In genomic region chr9:93119953-93120845, GRCh38 we compare ENCODE assay signal across 8 cellular contexts. TPM values are rescaled to one million over a fixed set of nuclear protein-coding genes. Genes with fewer than 3 reads are reported as not detected.
DNase-seq lines count a peak whose midpoint lies in the region; ATAC-seq, FAIRE-seq and TF ChIP-seq lines count a peak whose summit lies in the region.

No MANE protein-coding gene starts in this region.

- H3K4me1 ChIP-seq in kidney (ENCODE audit: control insufficient read depth in 1 of 2, insufficient read depth in 1 of 2, low read depth in 1 of 2, low read length in 2 of 2) (peaks cover 10 to 18% of the 10 kb centered on the region in 2 donors), spleen (peaks cover 15 to 97% (median 53%) of the 10 kb centered on the region in 6 donors)

- 26 to 41% (median 33%) methylated on average over 17 to 23 of the region's 23 CpGs for WGBS in spleen, 5 donors

- peaks cover 56% of the 10 kb centered on the region for H3K36me3 Mint-ChIP-seq in MCF 10A (ENCODE audit: insufficient read depth, unreplicated experiment)

- peak overlapping the region; percentile 45 for H3K4me3 Mint-ChIP-seq in MCF 10A (ENCODE audit: unreplicated experiment)

- no peak overlapping the region for H3K4me3 ChIP-seq in kidney (ENCODE audit: low read length in 2 of 2)
- peak overlapping the region in 1 of 8 donors; percentile 55 for H3K4me3 ChIP-seq in spleen

- CTCF ChIA-PET in RWPE1 (lab: Yijun Ruan, JAX), result interaction anchor here (0.6 to 2.7 kb wide), 12 partner anchors 9 to 577 kb away, joined by 3 to 18 read pairs (median 4); partner anchors contain the start of gene NINJ1
- CTCF ChIA-PET in MCF 10A (lab: Yijun Ruan, JAX), result interaction anchor here (0.7 to 3.7 kb wide), 8 partner anchors 12 to 183 kb away, joined by 3 to 26 read pairs (median 4); no protein-coding TSS in a partner anchor

- H3K4me1 Mint-ChIP-seq in MCF 10A (ENCODE audit: insufficient read depth, unreplicated experiment), result peaks cover 22% of the 10 kb centered on the region

- H3K9ac ChIP-seq in kidney (ENCODE audit: low read length in 2 of 2), result no peak overlapping the region

- intact Hi-C loops in MCF 10A (cut with micrococcal nuclease) (loop anchor here (1.0 kb wide), 1 partner anchor 12 kb away; no protein-coding TSS in a partner anchor), kidney (cut with DNase I) (no loop called here), spleen (cut with DNase I; ENCODE audit: low total_unique reads) (no loop called here)

- H3K27ac ChIP-seq in RWPE1 (peak overlapping the region; percentile 87), kidney (ENCODE audit: low read depth in 2 of 2, low read length in 2 of 2) (peak overlapping the region; percentile 56 to 71), spleen (peak overlapping the region; percentile 50 to 96 (median 88))

- TSS peak; percentile 93 for BruUV-seq in MCF 10A (replicated peaks; lab: Mats Ljungman, UMichigan)

- H3K27me3 ChIP-seq in spleen (replicated peaks in 1 of 7), result no peaks in the 10 kb centered on the region

- H3K9me3 ChIP-seq in kidney (ENCODE audit: control insufficient read depth in 1 of 2, low read length in 2 of 2), result no peaks in the 10 kb centered on the region
- no peaks in the 10 kb centered on the region for H3K9me3 ChIP-seq in spleen

- POLR2A ChIA-PET in RWPE1 (lab: Yijun Ruan, JAX; ENCODE audit: low non-redundant PET), result interaction anchor here (0.6 to 1.5 kb wide), 4 partner anchors 14 to 105 kb away, joined by 3 to 4 read pairs (median 3); partner anchors contain the start of gene NINJ1
- POLR2A ChIA-PET in MCF 10A (lab: Yijun Ruan, JAX), result interaction anchor here (0.6 to 3.7 kb wide), 19 partner anchors 9 to 446 kb away, joined by 3 to 49 read pairs (median 4); partner anchors contain the start of genes CARD19, FAM120AOS and NINJ1

- TF ChIP-seq CTCF in RWPE1 (conservative IDR thresholded peaks at IDR 0.05; ENCODE audit: low read depth) (no peak; the same call in 1 of the 2 replicates), MCF 10A (IDR thresholded peaks at IDR 0.05; ENCODE audit: unreplicated experiment) (peak; percentile 29), kidney (IDR thresholded peaks at IDR 0.05; ENCODE audit: borderline replicate concordance, extremely low read depth, insufficient read depth) (peak; percentile 26), spleen (IDR thresholded peaks at IDR 0.05 in 8 of 11, conservative IDR thresholded peaks at IDR 0.05 in 3 of 11) (peak; percentile 43 to 78 (median 70))

- DNase-seq in CD1c-positive myeloid dendritic cell (ENCODE audit: extremely low spot score), result peak; percentile 97
- DNase-seq in RWPE1 (ENCODE audit: low spot score), result peak; percentile 98
- DNase-seq in MCF 10A (ENCODE audit: unreplicated experiment), result peak; percentile 99
- peak; percentile 97 for DNase-seq in kidney
- peak; percentile 98 for DNase-seq in spleen
- DNase-seq in NCI-H2171 treated with DMSO at 0.1 percent for 48 hours (lab: John Stamatoyannopoulos, UW), result no peak

- peak overlapping the region; percentile 94 for H3K27ac Mint-ChIP-seq in MCF 10A (ENCODE audit: low read depth, unreplicated experiment)

- FAIRE-seq in kidney (lab: Jason Lieb, UNC), result no peak

- ATAC-seq in GM19025 (IDR thresholded peaks at IDR 0.05; ENCODE audit: low read depth, unreplicated experiment), result peak; percentile 93
- ATAC-seq in HG03135 (IDR thresholded peaks at IDR 0.05; ENCODE audit: unreplicated experiment), result peak; percentile 95

- no peaks in the 10 kb centered on the region for H3K9me3 Mint-ChIP-seq in MCF 10A (ENCODE audit: unreplicated experiment)

- peaks cover 14 to 28% of the 10 kb centered on the region in 2 donors for H3K36me3 ChIP-seq in kidney (ENCODE audit: control insufficient read depth in 1 of 2, insufficient read depth in 2 of 2, low read length in 2 of 2)
- H3K36me3 ChIP-seq in spleen, result peaks cover 0 to 50% (median 27%) of the 10 kb centered on the region in 6 donors

- H3K27me3 Mint-ChIP-seq in MCF 10A (ENCODE audit: insufficient read depth, unreplicated experiment), result no peaks in the 10 kb centered on the region

- peak in 1 of 3 donors; percentile 4 for TF ChIP-seq POLR2A in spleen (IDR thresholded peaks at IDR 0.05)

RNA-seq across cellular contexts. Expression of gene NINJ1, which starts 13.9 kb away (rescaled TPM):
- total RNA-seq in MCF 10A (2022) (51.0 and 64.7 TPM in 2 replicates), kidney (56.3 TPM), spleen (100 to 1,000 TPM in 6 of 7 donors, 10 to 100 TPM in 1; 75.0 to 142 (median 113) TPM)
- polyA plus RNA-seq in kidney (ENCODE audit: insufficient read depth, low read depth, low replicate concordance) (149 TPM), spleen (10 to 100 TPM; 26.5 to 68.9 (median 50.4) TPM)

RNA-seq across cellular contexts. Expression of gene CARD19, which starts 24.2 kb away (rescaled TPM):
- 34.4 and 36.6 TPM in 2 replicates for total RNA-seq in MCF 10A (2022)
- total RNA-seq in kidney, result 44.5 TPM
- 49.3 TPM for polyA plus RNA-seq in kidney (ENCODE audit: insufficient read depth, low read depth, low replicate concordance)
- total RNA-seq in spleen, result 10 to 100 TPM; 32.8 to 78.8 (median 44.6) TPM
- 10 to 100 TPM; 21.7 to 38.9 (median 23.0) TPM for polyA plus RNA-seq in spleen
